Comparison of ENCODE assay signal across 10 cellular contexts in the genomic region with DNA sequence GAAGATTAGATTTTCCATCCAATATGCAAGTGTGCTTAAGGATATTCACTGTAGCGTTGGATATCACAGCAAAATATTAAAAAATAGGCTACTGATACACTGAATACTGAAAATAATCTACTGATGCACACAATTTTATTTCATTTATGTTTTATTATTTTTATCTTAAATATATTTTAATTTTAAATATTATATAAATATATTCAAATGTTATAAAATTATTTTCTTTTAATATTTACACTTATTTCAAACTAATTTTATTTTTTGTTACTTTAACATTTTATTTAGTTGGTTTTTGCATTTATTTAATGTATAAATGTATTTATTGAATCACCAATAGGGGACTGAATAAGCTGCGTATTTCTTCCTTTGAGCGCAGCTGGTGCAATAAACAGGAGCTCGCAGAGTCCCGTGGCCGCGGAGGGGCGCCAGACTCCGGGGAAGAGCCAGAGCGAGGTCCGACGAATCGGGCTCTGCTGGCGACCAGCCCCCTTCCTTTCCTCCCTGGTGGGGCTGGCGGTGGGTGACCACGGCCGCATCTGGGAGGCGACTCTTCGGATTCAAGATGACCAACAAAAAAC. TPM values are rescaled to one million over a fixed set of nuclear protein-coding genes. Genes with fewer than 3 reads are reported as not detected.
A peak's percentile ranks its signal among the peaks of the same experiment; 100 is the strongest.
DNase-seq lines count a peak whose midpoint lies in the region; ATAC-seq, FAIRE-seq and TF ChIP-seq lines count a peak whose summit lies in the region.
"Had no signal": no experiment of that assay in that cellular context is flagged by ENCODE, and none has a peak within 500 bp of the region (broad histone marks: within the 10 kb centered on the region; RNA-seq: fewer than 3 reads in every experiment).

No MANE protein-coding gene starts in this region.

- ATAC-seq in left cardiac atrium (no peak), K562 (peak; percentile 77), left lobe of liver (peak; percentile 88), HG02642 (IDR thresholded peaks at IDR 0.05; ENCODE audit: poor library complexity, unreplicated experiment) (no peak)

- BruUV-seq in K562 (replicated peaks; lab: Mats Ljungman, UMichigan) (no TSS peak), PC-9 (replicated peaks; lab: Mats Ljungman, UMichigan) (no TSS peak)

- TF ChIP-seq POLR2A in K562 (conservative IDR thresholded peaks at IDR 0.05): no peak

- H4K20me1 ChIP-seq in K562 (replicated peaks; ENCODE audit: control insufficient read depth, insufficient read depth, low read length) (no peaks in the 10 kb centered on the region), PC-9 (ENCODE audit: insufficient read depth) (no peaks in the 10 kb centered on the region)

- TF ChIP-seq CTCF in K562 (IDR thresholded peaks at IDR 0.05 in 2 of 3, conservative IDR thresholded peaks at IDR 0.05 in 1 of 3; ENCODE audit: insufficient read depth in 2 of 3, low read depth in 1 of 3, low read length in 3 of 3) (peak; percentile 20 to 44 (median 35); a peak in 1 of 6 replicates), PC-9 (conservative IDR thresholded peaks at IDR 0.05) (no peak)

- CTCF ChIA-PET in K562 (lab: Yijun Ruan, JAX; ENCODE audit: low intra/inter-chr PET ratio) (no interaction called here), PC-9 (lab: Charles Lee) (no interaction called here)

- H2AFZ ChIP-seq in K562 (ENCODE audit: low read depth, low read length) (no peak overlapping the region), PC-9 (no peak overlapping the region)

- H3K9me2 ChIP-seq in PC-9 (ENCODE audit: insufficient read depth): no peaks in the 10 kb centered on the region

- in situ Hi-C loops in K562 (cut with MboI): no loop called here

- POLR2A ChIA-PET in K562 (lab: Yijun Ruan, JAX) (no interaction called here), PC-9 (lab: Charles Lee; ENCODE audit: unreplicated experiment) (no interaction called here)

- no peak for FAIRE-seq in K562 (lab: Jason Lieb, UNC)
- no peak for FAIRE-seq in urothelium cell line (lab: Jason Lieb, UNC)

- H3K4me2 ChIP-seq in K562 (ENCODE audit: insufficient read depth, low read length) (no peak overlapping the region), PC-9 (no peak overlapping the region)

- H3K79me2 ChIP-seq in K562 (ENCODE audit: control insufficient read depth, insufficient read depth, low read length) (no peaks in the 10 kb centered on the region), PC-9 (ENCODE audit: low read depth) (no peaks in the 10 kb centered on the region)

- H3K27me3 ChIP-seq in K562 (ENCODE audit: control insufficient read depth in 2 of 2, insufficient read depth in 2 of 2, low read length in 2 of 2) (no peaks in the 10 kb centered on the region), PC-9 (ENCODE audit: insufficient read depth, low read depth) (no peaks in the 10 kb centered on the region)

- DNase-seq in left cardiac atrium (peak; percentile 25), cardiac septum (ENCODE audit: low spot score) (no peak), K562 (ENCODE audit: extremely low read depth in 1 of 4, low spot score in 3 of 4) (peak in 2 of 4 experiments; percentile 12 to 21), left lobe of liver (ENCODE audit: low spot score) (peak; percentile 46), urothelium cell line (ENCODE audit: low spot score) (peak; percentile 54), PC-9 (no peak), activated gamma-delta T cell treated with Interleukin-2 at 50 U/mL for 16 hours (no peak)
- DNase-seq: GF-D8, NCI-H1105 treated with DMSO at 0.1 percent for 48 hours had no signal

- TF ChIP-seq EP300 in K562 (IDR thresholded peaks at IDR 0.05; ENCODE audit: low read length): no peak

- H3K4me3 ChIP-seq in K562 (no peak overlapping the region), PC-9 (no peak overlapping the region)

- H3K27ac ChIP-seq in K562 (ENCODE audit: extremely low read depth, low read depth, low read length): no peak overlapping the region
- H3K27ac ChIP-seq in PC-9: no peak overlapping the region

- 5% methylated on average over 11 of the region's 19 CpGs for WGBS in K562 (ENCODE audit: insufficient coverage, low coverage, missing lambda C conversion rate)

- no peaks in the 10 kb centered on the region for H3K9me1 ChIP-seq in K562 (ENCODE audit: control insufficient read depth, insufficient read depth, low read length)

- peak; percentile 16 to 38; a peak in 2 of 4 replicates for TF ChIP-seq RAD21 in K562 (CRISPR knock-in tag; conservative IDR thresholded peaks at IDR 0.05 in 1 of 2, IDR thresholded peaks at IDR 0.05 in 1 of 2)

- H3K9me3 ChIP-seq in K562 (replicated peaks; ENCODE audit: control insufficient read depth, insufficient read depth, low read depth, low read length) (no peaks in the 10 kb centered on the region), PC-9 (ENCODE audit: insufficient read depth, low read depth) (no peaks in the 10 kb centered on the region; the same call in 1 of the 2 replicates)

- H3F3A ChIP-seq in PC-9 (ENCODE audit: insufficient read depth, low read depth): peaks cover 13% of the 10 kb centered on the region

- H3K9ac ChIP-seq in K562 (ENCODE audit: insufficient read depth in 1 of 2, low read depth in 2 of 2, low read length in 2 of 2): no peak overlapping the region

- intact Hi-C loops in left cardiac atrium (cut with DNase I) (no loop called here), cardiac septum (cut with DNase I) (no loop called here), K562 (cut with micrococcal nuclease) (loop anchor here (10.0 kb wide), 1 partner anchor 204 kb away; no protein-coding TSS in a partner anchor), PC-9 (cut with micrococcal nuclease; ENCODE audit: unreplicated experiment) (no loop called here)

- H3K4me1 ChIP-seq in K562 (replicated peaks in 1 of 2; ENCODE audit: control insufficient read depth in 2 of 2, insufficient read depth in 2 of 2, low read length in 2 of 2) (no peaks in the 10 kb centered on the region), PC-9 (replicated peaks; ENCODE audit: insufficient read depth) (peaks cover 18% of the 10 kb centered on the region)

- H3K36me3 ChIP-seq in K562 (ENCODE audit: control insufficient read depth, insufficient read depth, low read length): no peaks in the 10 kb centered on the region
- H3K36me3 ChIP-seq in PC-9 (ENCODE audit: low read depth): no peaks in the 10 kb centered on the region

RNA-seq across cellular contexts. Expression of gene MMP3, which starts 12.2 kb away (rescaled TPM):
- not detected for total RNA-seq in left cardiac atrium
- total RNA-seq in cardiac septum: not detected
- total RNA-seq in K562 (2011; cell fraction: chromatin; rRNA removed; ENCODE audit: low replicate concordance): not detected in 2 replicates
- not detected in 2 replicates for total RNA-seq in K562 (2011; cell fraction: nucleolus; rRNA removed)
- total RNA-seq in K562 (2011; cell fraction: nucleoplasm; rRNA removed): not detected in 2 replicates
- total RNA-seq in K562 (2014; rRNA removed): not detected in 2 replicates
- total RNA-seq in K562 (2014; rRNA removed; fragmentation: Illumina TruSeq; extraction: Trizol): not detected in 2 replicates
- not detected in 2 replicates for total RNA-seq in K562 (2015; rRNA removed; fragmentation: Illumina TruSeq; extraction: Trizol)
- not detected in 2 replicates for total RNA-seq in K562 (2021)
- not detected in 2 replicates for polyA plus RNA-seq in K562 (2011; rRNA removed)
- polyA plus RNA-seq in K562 (2011; cell fraction: cytosol; rRNA removed): not detected in 2 replicates
- not detected in 2 replicates for polyA plus RNA-seq in K562 (2011; cell fraction: nucleus; rRNA removed)
- polyA plus RNA-seq in K562 (2012): not detected in 2 replicates
- not detected in 2 replicates for polyA plus RNA-seq in K562 (2014; fragmentation: Illumina TruSeq; extraction: Trizol)
- not detected for polyA plus RNA-seq in K562 (2014; fragmentation: Nextera tagmentation; extraction: Ambion mirVana)
- not detected in 2 replicates for polyA plus RNA-seq in K562 (2014; rRNA removed)
- polyA minus RNA-seq in K562 (2011; rRNA and poly(A)+ RNA removed): not detected in 2 replicates
- polyA minus RNA-seq in K562 (2011; cell fraction: cytosol; rRNA and poly(A)+ RNA removed): not detected in 2 replicates
- polyA minus RNA-seq in K562 (2011; cell fraction: nucleus; rRNA and poly(A)+ RNA removed): not detected in 2 replicates
- not detected for total RNA-seq in left lobe of liver
- total RNA-seq in PC-9 (2021): not detected in 2 replicates

RNA-seq across cellular contexts. Expression of gene MMP1, which starts 33.3 kb away (rescaled TPM):
- under 1 TPM; 0.15 to 0.21 TPM for total RNA-seq in left cardiac atrium
- total RNA-seq in cardiac septum: 0.11 TPM
- 0.26 and 0.42 TPM in 2 replicates for total RNA-seq in K562 (2011; cell fraction: chromatin; rRNA removed; ENCODE audit: low replicate concordance)
- 0.53 and 0.67 TPM in 2 replicates for total RNA-seq in K562 (2011; cell fraction: nucleolus; rRNA removed)
- 0.29 and 0.46 TPM in 2 replicates for total RNA-seq in K562 (2011; cell fraction: nucleoplasm; rRNA removed)
- total RNA-seq in K562 (2014; rRNA removed): not detected in 2 replicates
- 0.15 TPM in 1 of 2 replicates, not detected in the other for total RNA-seq in K562 (2014; rRNA removed; fragmentation: Illumina TruSeq; extraction: Trizol)
- 0.19 and 0.25 TPM in 2 replicates for total RNA-seq in K562 (2015; rRNA removed; fragmentation: Illumina TruSeq; extraction: Trizol)
- 0.18 TPM in 1 of 2 replicates, not detected in the other for total RNA-seq in K562 (2021)
- polyA plus RNA-seq in K562 (2011; rRNA removed): 0.07 and 0.33 TPM in 2 replicates
- polyA plus RNA-seq in K562 (2011; cell fraction: cytosol; rRNA removed): 0.21 TPM in 1 of 2 replicates, not detected in the other
- 0.11 TPM in 1 of 2 replicates, not detected in the other for polyA plus RNA-seq in K562 (2011; cell fraction: nucleus; rRNA removed)
- 0.17 and 1.5 TPM in 2 replicates for polyA plus RNA-seq in K562 (2012)
- polyA plus RNA-seq in K562 (2014; fragmentation: Illumina TruSeq; extraction: Trizol): 0.09 and 0.10 TPM in 2 replicates
- polyA plus RNA-seq in K562 (2014; fragmentation: Nextera tagmentation; extraction: Ambion mirVana): under 1 TPM in 1 of 2 experiments, not detected in 1; 0.06 TPM
- 0.07 TPM in 1 of 2 replicates, not detected in the other for polyA plus RNA-seq in K562 (2014; rRNA removed)
- polyA minus RNA-seq in K562 (2011; rRNA and poly(A)+ RNA removed): 0.18 TPM in 1 of 2 replicates, not detected in the other
- not detected in 2 replicates for polyA minus RNA-seq in K562 (2011; cell fraction: cytosol; rRNA and poly(A)+ RNA removed)
- not detected in 2 replicates for polyA minus RNA-seq in K562 (2011; cell fraction: nucleus; rRNA and poly(A)+ RNA removed)
- total RNA-seq in left lobe of liver: not detected
- total RNA-seq in PC-9 (2021): 0.35 TPM in 1 of 2 replicates, not detected in the other

RNA-seq across cellular contexts. Expression of gene MMP12, which starts 43.6 kb away (rescaled TPM):
- total RNA-seq in left cardiac atrium: not detected
- total RNA-seq in cardiac septum: not detected
- not detected in 2 replicates for total RNA-seq in K562 (2011; cell fraction: chromatin; rRNA removed; ENCODE audit: low replicate concordance)
- total RNA-seq in K562 (2011; cell fraction: nucleolus; rRNA removed): not detected in 2 replicates
- not detected in 2 replicates for total RNA-seq in K562 (2011; cell fraction: nucleoplasm; rRNA removed)
- not detected in 2 replicates for total RNA-seq in K562 (2014; rRNA removed)
- total RNA-seq in K562 (2014; rRNA removed; fragmentation: Illumina TruSeq; extraction: Trizol): not detected in 2 replicates
- not detected in 2 replicates for total RNA-seq in K562 (2015; rRNA removed; fragmentation: Illumina TruSeq; extraction: Trizol)
- total RNA-seq in K562 (2021): not detected in 2 replicates
- not detected in 2 replicates for polyA plus RNA-seq in K562 (2011; rRNA removed)
- not detected in 2 replicates for polyA plus RNA-seq in K562 (2011; cell fraction: cytosol; rRNA removed)
- polyA plus RNA-seq in K562 (2011; cell fraction: nucleus; rRNA removed): not detected in 2 replicates
- polyA plus RNA-seq in K562 (2012): not detected in 2 replicates
- polyA plus RNA-seq in K562 (2014; fragmentation: Illumina TruSeq; extraction: Trizol): not detected in 2 replicates
- polyA plus RNA-seq in K562 (2014; fragmentation: Nextera tagmentation; extraction: Ambion mirVana): not detected
- polyA plus RNA-seq in K562 (2014; rRNA removed): not detected in 2 replicates
- not detected in 2 replicates for polyA minus RNA-seq in K562 (2011; rRNA and poly(A)+ RNA removed)
- not detected in 2 replicates for polyA minus RNA-seq in K562 (2011; cell fraction: cytosol; rRNA and poly(A)+ RNA removed)
- not detected in 2 replicates for polyA minus RNA-seq in K562 (2011; cell fraction: nucleus; rRNA and poly(A)+ RNA removed)
- total RNA-seq in left lobe of liver: not detected
- not detected in 2 replicates for total RNA-seq in PC-9 (2021)

RNA-seq across cellular contexts. Expression of gene MMP10, which starts 50.8 kb away (rescaled TPM):
- total RNA-seq in left cardiac atrium: not detected
- total RNA-seq in cardiac septum: not detected
- not detected in 2 replicates for total RNA-seq in K562 (2011; cell fraction: chromatin; rRNA removed; ENCODE audit: low replicate concordance)
- total RNA-seq in K562 (2011; cell fraction: nucleolus; rRNA removed): not detected in 2 replicates
- not detected in 2 replicates for total RNA-seq in K562 (2011; cell fraction: nucleoplasm; rRNA removed)
- not detected in 2 replicates for total RNA-seq in K562 (2014; rRNA removed)
- not detected in 2 replicates for total RNA-seq in K562 (2014; rRNA removed; fragmentation: Illumina TruSeq; extraction: Trizol)
- not detected in 2 replicates for total RNA-seq in K562 (2015; rRNA removed; fragmentation: Illumina TruSeq; extraction: Trizol)
- total RNA-seq in K562 (2021): not detected in 2 replicates
- polyA plus RNA-seq in K562 (2011; rRNA removed): not detected in 2 replicates
- 0.10 TPM in 1 of 2 replicates, not detected in the other for polyA plus RNA-seq in K562 (2011; cell fraction: cytosol; rRNA removed)
- polyA plus RNA-seq in K562 (2011; cell fraction: nucleus; rRNA removed): not detected in 2 replicates
- 0.14 TPM in 1 of 2 replicates, not detected in the other for polyA plus RNA-seq in K562 (2012)
- polyA plus RNA-seq in K562 (2014; fragmentation: Illumina TruSeq; extraction: Trizol): not detected in 2 replicates
- not detected for polyA plus RNA-seq in K562 (2014; fragmentation: Nextera tagmentation; extraction: Ambion mirVana)
- polyA plus RNA-seq in K562 (2014; rRNA removed): 0.15 TPM in 1 of 2 replicates, not detected in the other
- 0.28 TPM in 1 of 2 replicates, not detected in the other for polyA minus RNA-seq in K562 (2011; rRNA and poly(A)+ RNA removed)
- not detected in 2 replicates for polyA minus RNA-seq in K562 (2011; cell fraction: cytosol; rRNA and poly(A)+ RNA removed)
- not detected in 2 replicates for polyA minus RNA-seq in K562 (2011; cell fraction: nucleus; rRNA and poly(A)+ RNA removed)
- not detected for total RNA-seq in left lobe of liver
- not detected in 2 replicates for total RNA-seq in PC-9 (2021)

Comparison
In these comparisons a context has a peak if more than half of its experiments do, and no peak if none do; other contexts are left out.
1. DNase-seq: peak in left cardiac atrium (single experiment), left lobe of liver (single experiment) and urothelium cell line (single experiment); none in cardiac septum (single experiment), PC-9 (0 of 2) and activated gamma-delta T cell treated with Interleukin-2 at 50 U/mL for 16 hours (single experiment).
2. ATAC-seq: peak in K562 (single experiment) and left lobe of liver (single experiment); none in left cardiac atrium (0 of 2) and HG02642 (single experiment).